Comparison of ENCODE assay signal across 27 cellular contexts in the genomic region with DNA sequence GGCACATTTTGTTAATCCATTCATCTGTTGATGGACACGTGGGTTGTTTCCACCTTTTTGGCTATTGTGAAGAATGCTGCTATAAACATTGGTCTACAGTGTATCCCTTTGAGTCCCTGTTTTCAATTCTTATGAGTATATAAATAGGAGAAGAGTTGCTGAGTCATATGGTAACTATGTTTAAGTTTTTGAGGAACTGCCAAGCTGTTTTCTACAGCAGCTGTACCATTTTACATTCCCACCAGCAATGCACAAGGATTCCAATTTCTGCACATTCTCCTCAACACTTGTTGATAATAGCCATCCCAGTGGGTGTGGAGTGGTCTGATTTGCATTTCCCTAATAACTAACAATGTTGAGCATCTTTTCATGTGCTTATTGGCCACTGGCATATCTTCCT. TPM values are rescaled to one million over a fixed set of nuclear protein-coding genes. Genes with fewer than 3 reads are reported as not detected.
DNase-seq lines count a peak whose midpoint lies in the region; ATAC-seq and TF ChIP-seq lines count a peak whose summit lies in the region.
"Had no signal": no experiment of that assay in that cellular context is flagged by ENCODE, and none has a peak within 500 bp of the region (broad histone marks: within the 10 kb centered on the region; RNA-seq: fewer than 3 reads in every experiment).

No MANE protein-coding gene starts in this region.

- H3K36me3 Mint-ChIP-seq in osteocyte (ENCODE audit: unreplicated experiment): no peaks in the 10 kb centered on the region
- H3K36me3 Mint-ChIP-seq: activated naive CD4-positive, alpha-beta T cell treated with anti-CD3 and anti-CD28 coated beads, Interleukin-2, amount 50 U/mL, for 24 hours; neural progenitor cell had no signal

- H3K9me3 ChIP-seq in Karpas-422 (ENCODE audit: low read length) (no peaks in the 10 kb centered on the region), OCI-LY7 (ENCODE audit: low read length) (no peaks in the 10 kb centered on the region)
- H3K9me3 ChIP-seq: psoas muscle, SJSA1 had no signal

- BruUV-seq in OCI-LY7 (replicated peaks; lab: Mats Ljungman, UMichigan): no TSS peak

- H3K79me2 ChIP-seq in Karpas-422 (ENCODE audit: low read length) (no peaks in the 10 kb centered on the region), OCI-LY7 (ENCODE audit: insufficient read depth, low read depth, low read length) (no peaks in the 10 kb centered on the region)

- H3K27me3 ChIP-seq in Karpas-422 (ENCODE audit: low read length): no peaks in the 10 kb centered on the region
- H3K27me3 ChIP-seq: SJSA1 had no signal

- H4K20me1 ChIP-seq in Karpas-422 (ENCODE audit: insufficient read depth, low read depth, low read length) (no peaks in the 10 kb centered on the region), OCI-LY7 (ENCODE audit: insufficient read depth, low read length) (no peaks in the 10 kb centered on the region)

- TF ChIP-seq CTCF in choroid plexus epithelial cell (conservative IDR thresholded peaks at IDR 0.05; ENCODE audit: low read depth, low read length) (no peak), osteocyte (IDR thresholded peaks at IDR 0.05) (no peak), OCI-LY7 (conservative IDR thresholded peaks at IDR 0.05; ENCODE audit: low read length) (no peak)

- DNase-seq in NOMO-1 treated with DMSO at 0.1 percent for 48 hours (lab: John Stamatoyannopoulos, UW; ENCODE audit: unreplicated experiment) (peak; percentile 47), NOMO-1 treated with dmso at 0.1 percent for 144 hours (lab: John Stamatoyannopoulos, UW; ENCODE audit: unreplicated experiment) (no peak), NCI-H226 (peak; percentile 30), choroid plexus epithelial cell (ENCODE audit: low read depth) (peak; percentile 74), osteocyte (ENCODE audit: extremely low spot score, unreplicated experiment) (peak; percentile 7), Karpas-422 (no peak), OCI-LY7 (ENCODE audit: low spot score) (no peak)
- DNase-seq: 8988T; activated CD4-positive, CD25-positive, alpha-beta regulatory T cell; activated CD8-positive, alpha-beta T cell treated with anti-CD3 and anti-CD28 coated beads for 36 hours; activated T-cell treated with anti-CD3 and anti-CD28 coated beads, Interleukin-2, amount 50 U/mL, for 4 hours; NCI-H1417; NCI-H524 treated with DMSO at 0.1 percent for 48 hours; psoas muscle; stimulated activated CD4-positive, alpha-beta T cell treated with anti-CD3 and anti-CD28 coated beads, Interleukin-4, amount 100 ng/mL, for 24 hours had no signal

- H2AFZ ChIP-seq in Karpas-422 (ENCODE audit: low read length): no peak overlapping the region
- H2AFZ ChIP-seq in OCI-LY7 (ENCODE audit: low read length): no peak overlapping the region
- H2AFZ ChIP-seq: neural progenitor cell had no signal

- H3K36me3 ChIP-seq in Karpas-422 (ENCODE audit: insufficient read depth, low read length) (no peaks in the 10 kb centered on the region), OCI-LY7 (ENCODE audit: insufficient read depth, low read length) (no peaks in the 10 kb centered on the region; the same call in 1 of the 2 replicates)
- H3K36me3 ChIP-seq: neural progenitor cell, SJSA1 had no signal

- no peak overlapping the region for H3K9ac ChIP-seq in Karpas-422 (ENCODE audit: low read length)
- H3K9ac ChIP-seq: neural progenitor cell had no signal

- intact Hi-C loops in OCI-LY7 (cut with micrococcal nuclease; ENCODE audit: unreplicated experiment): no loop called here

- H3K27me3 Mint-ChIP-seq in osteocyte (ENCODE audit: unreplicated experiment): peaks cover 15% of the 10 kb centered on the region

- H3K4me2 ChIP-seq in Karpas-422 (ENCODE audit: low read depth, low read length, poor library complexity, severe bottlenecking) (no peak overlapping the region), OCI-LY7 (ENCODE audit: low read length) (no peak overlapping the region)
- H3K4me2 ChIP-seq: neural progenitor cell, smooth muscle cell had no signal

- H3K27ac Mint-ChIP-seq in osteocyte (ENCODE audit: unreplicated experiment): no peak overlapping the region
- H3K27ac Mint-ChIP-seq: activated CD8-positive, alpha-beta T cell treated with anti-CD3 and anti-CD28 coated beads for 36 hours; activated naive CD4-positive, alpha-beta T cell treated with anti-CD3 and anti-CD28 coated beads, Interleukin-2, amount 50 U/mL, for 24 hours; neural progenitor cell; T-helper 2 cell treated with Interferon-gamma antibody and Interleukin-4, amounts not matched to agents 5 μg/mL and 100 μg/mL, for 36 hours had no signal

- no peak overlapping the region for H3K27ac ChIP-seq in Karpas-422 (ENCODE audit: low read length)
- H3K27ac ChIP-seq in OCI-LY7 (ENCODE audit: low read depth, low read length, poor library complexity, severe bottlenecking): no peak overlapping the region
- H3K27ac ChIP-seq: C4-2B, neural progenitor cell, psoas muscle, SJSA1 had no signal

- no peak overlapping the region for H3K4me3 ChIP-seq in choroid plexus epithelial cell (ENCODE audit: low read depth, low read length)
- no peak overlapping the region for H3K4me3 ChIP-seq in Karpas-422 (ENCODE audit: low read length)
- no peak overlapping the region for H3K4me3 ChIP-seq in OCI-LY7 (ENCODE audit: low read depth, low read length, poor library complexity, severe bottlenecking)
- H3K4me3 ChIP-seq: neural progenitor cell, psoas muscle, SJSA1, smooth muscle cell had no signal

- POLR2A ChIA-PET in OCI-LY7 (lab: Charles Lee): interaction anchor here (0.6 kb wide), 1 partner anchor 49 kb away, joined by 4 read pairs; no protein-coding TSS in a partner anchor

- no peak overlapping the region for H3K4me3 Mint-ChIP-seq in osteocyte (ENCODE audit: unreplicated experiment)
- H3K4me3 Mint-ChIP-seq: activated CD8-positive, alpha-beta T cell treated with anti-CD3 and anti-CD28 coated beads for 36 hours; activated naive CD4-positive, alpha-beta T cell treated with anti-CD3 and anti-CD28 coated beads, Interleukin-2, amount 50 U/mL, for 24 hours; activated T-cell treated with anti-CD3 and anti-CD28 coated beads, Interleukin-2, amount 50 U/mL, for 4 hours; neural progenitor cell; T-helper 2 cell treated with Interferon-gamma antibody and Interleukin-4, amounts not matched to agents 5 μg/mL and 100 μg/mL, for 36 hours had no signal

- CTCF ChIA-PET in OCI-LY7 (lab: Charles Lee; ENCODE audit: unreplicated experiment): no interaction called here

- H3K4me1 ChIP-seq in Karpas-422 (ENCODE audit: low read length) (peaks cover 5% of the 10 kb centered on the region), OCI-LY7 (ENCODE audit: insufficient read depth, low read length, poor library complexity, severe bottlenecking) (no peaks in the 10 kb centered on the region)
- H3K4me1 ChIP-seq: neural progenitor cell had no signal

- peaks cover 13% of the 10 kb centered on the region for H3K4me1 Mint-ChIP-seq in osteocyte (ENCODE audit: unreplicated experiment)
- H3K4me1 Mint-ChIP-seq: activated naive CD4-positive, alpha-beta T cell treated with anti-CD3 and anti-CD28 coated beads, Interleukin-2, amount 50 U/mL, for 24 hours; neural progenitor cell had no signal

- no peaks in the 10 kb centered on the region for H3K9me3 Mint-ChIP-seq in osteocyte (ENCODE audit: unreplicated experiment)
- H3K9me3 Mint-ChIP-seq: activated CD8-positive, alpha-beta T cell treated with anti-CD3 and anti-CD28 coated beads for 36 hours; activated naive CD4-positive, alpha-beta T cell treated with anti-CD3 and anti-CD28 coated beads, Interleukin-2, amount 50 U/mL, for 24 hours; activated T-cell treated with anti-CD3 and anti-CD28 coated beads, Interleukin-2, amount 50 U/mL, for 4 hours; T-helper 2 cell treated with Interferon-gamma antibody and Interleukin-4, amounts not matched to agents 5 μg/mL and 100 μg/mL, for 36 hours had no signal

- H3K9me2 ChIP-seq in Karpas-422 (replicated peaks; ENCODE audit: insufficient read depth, low read length) (no peaks in the 10 kb centered on the region), OCI-LY7 (ENCODE audit: insufficient read depth, low read length) (no peaks in the 10 kb centered on the region)

- ATAC-seq in GM18858 (IDR thresholded peaks at IDR 0.05; ENCODE audit: unreplicated experiment): no peak
- ATAC-seq: activated CD8-positive, alpha-beta T cell treated with anti-CD3 and anti-CD28 coated beads for 36 hours; activated T-cell treated with anti-CD3 and anti-CD28 coated beads, Interleukin-2, amount 50 U/mL, for 4 hours; psoas muscle had no signal

RNA-seq across cellular contexts. Expression of gene SVOP, which starts 6.9 kb away (rescaled TPM):
- not detected in 2 replicates for total RNA-seq in osteocyte
- total RNA-seq in Karpas-422 (2014; rRNA removed; shearing (Covaris generic); ENCODE audit: low replicate concordance): 0.04 TPM in 1 of 2 replicates, not detected in the other
- total RNA-seq in OCI-LY7 (2014; rRNA removed; shearing (Covaris generic)): not detected in 2 replicates
- not detected in 2 replicates for total RNA-seq in OCI-LY7 (2022)
- total RNA-seq: activated CD8-positive, alpha-beta T cell treated with anti-CD3 and anti-CD28 coated beads for 36 hours; activated T-cell treated with anti-CD3 and anti-CD28 coated beads, Interleukin-2, amount 50 U/mL, for 4 hours; endothelial cell of umbilical vein; HT-29; LHCN-M2; mononuclear cell; SJSA1; smooth muscle cell; ureter had no signal

RNA-seq across cellular contexts. Expression of gene USP30, which starts 24.6 kb away (rescaled TPM):
- total RNA-seq in osteocyte (18.1 and 18.2 TPM in 2 replicates), OCI-LY7 (2022) (36.2 and 38.6 TPM in 2 replicates)
- total RNA-seq in Karpas-422 (2014; rRNA removed; shearing (Covaris generic); ENCODE audit: low replicate concordance): 19.3 and 23.7 TPM in 2 replicates
- 15.7 and 17.1 TPM in 2 replicates for total RNA-seq in OCI-LY7 (2014; rRNA removed; shearing (Covaris generic))

Comparison
In these comparisons a context has a peak if more than half of its experiments do, and no peak if none do; other contexts are left out.
1. DNase-seq: peak in NOMO-1 treated with DMSO at 0.1 percent for 48 hours (single experiment), NCI-H226 (single experiment), choroid plexus epithelial cell (single experiment) and osteocyte (single experiment); none in NOMO-1 treated with dmso at 0.1 percent for 144 hours (single experiment), Karpas-422 (single experiment) and OCI-LY7 (single experiment).